15 cellular contexts compared by ENCODE assay signal in the genomic region with DNA sequence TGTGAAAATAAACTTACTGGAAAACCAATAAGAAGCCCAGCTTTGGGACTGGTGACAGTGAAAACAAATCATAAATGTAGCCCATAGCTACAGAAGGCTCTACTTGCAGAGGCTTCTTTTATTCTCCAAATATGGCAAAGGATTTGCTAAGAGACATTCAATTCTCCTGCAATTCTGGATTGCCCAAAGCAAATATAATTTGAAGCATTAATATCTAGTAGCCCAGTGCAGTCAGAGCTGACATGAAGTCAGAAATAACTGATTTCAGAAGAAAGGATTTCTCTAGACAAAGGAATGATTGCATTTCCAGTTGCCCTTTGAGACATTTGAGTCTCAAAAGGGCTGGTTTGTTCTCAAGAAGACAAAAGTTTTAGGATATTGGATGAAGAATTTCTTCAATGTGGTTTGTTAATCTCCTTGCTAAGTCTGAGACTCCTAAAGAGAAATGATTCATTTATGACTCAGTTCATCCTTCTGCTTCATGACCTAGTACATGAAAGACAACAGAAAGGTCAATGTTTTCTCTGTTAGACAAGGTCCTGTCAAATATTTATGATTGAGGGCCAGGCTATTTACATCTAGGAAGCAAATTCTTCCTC. TPM values are rescaled to one million over a fixed set of nuclear protein-coding genes. Genes with fewer than 3 reads are reported as not detected.
DNase-seq lines count a peak whose midpoint lies in the region; ATAC-seq and TF ChIP-seq lines count a peak whose summit lies in the region.
"Had no signal": no experiment of that assay in that cellular context is flagged by ENCODE, and none has a peak within 500 bp of the region (broad histone marks: within the 10 kb centered on the region; RNA-seq: fewer than 3 reads in every experiment).

No MANE protein-coding gene starts in this region.

- H3K9me3 Mint-ChIP-seq in activated naive CD4-positive, alpha-beta T cell treated with anti-CD3 and anti-CD28 coated beads, Interleukin-2, amount 50 U/mL, for 72 hours: peaks cover 8 to 10% of the 10 kb centered on the region in 2 donors

- TF ChIP-seq POLR2A in body of pancreas (IDR thresholded peaks at IDR 0.05): no peak

- DNase-seq in activated naive CD4-positive, alpha-beta T cell treated with anti-CD3 and anti-CD28 coated beads, Interleukin-2, amount 50 U/mL, for 72 hours (ENCODE audit: low spot score in 2 of 2): no peak
- no peak for DNase-seq in activated naive CD4-positive, alpha-beta T cell (lab: John Stamatoyannopoulos, UW)
- DNase-seq in body of pancreas (no peak), kidney glomerular epithelial cell (lab: John Stamatoyannopoulos, UW) (peak; percentile 57), thoracic aorta (ENCODE audit: low spot score) (no peak), KG1 (lab: John Stamatoyannopoulos, UW) (no peak), NCI-H2081 treated with DMSO at 0.1 percent for 48 hours (lab: John Stamatoyannopoulos, UW) (no peak)
- DNase-seq in stimulated activated CD4-positive, alpha-beta T cell treated with anti-CD3 and anti-CD28 coated beads, Interleukin-2, amount 100 ng/mL, for 24 hours: no peak
- DNase-seq: activated T-cell treated with anti-CD3 and anti-CD28 coated beads, Interleukin-2, amount 50 U/mL, for 48 hours; effector CD4-positive, alpha-beta T cell; H9; islet precursor cell; posterior cingulate gyrus had no signal

- H3K36me3 ChIP-seq in body of pancreas (replicated peaks in 1 of 2; ENCODE audit: insufficient read depth in 1 of 2, low read depth in 2 of 2): no peaks in the 10 kb centered on the region
- H3K36me3 ChIP-seq in thoracic aorta: no peaks in the 10 kb centered on the region

- no peak overlapping the region for H3K27ac Mint-ChIP-seq in activated naive CD4-positive, alpha-beta T cell treated with anti-CD3 and anti-CD28 coated beads, Interleukin-2, amount 50 U/mL, for 72 hours
- H3K27ac Mint-ChIP-seq: B cell, H9 had no signal

- H3K4me1 ChIP-seq in body of pancreas: peaks cover 53% of the 10 kb centered on the region
- peaks cover 17 to 82% of the 10 kb centered on the region in 2 donors for H3K4me1 ChIP-seq in thoracic aorta (ENCODE audit: control insufficient read depth in 1 of 2, low read depth in 2 of 2)

- peak; percentile 71 to 82 for ATAC-seq in activated naive CD4-positive, alpha-beta T cell treated with anti-CD3 and anti-CD28 coated beads, Interleukin-2, amount 50 U/mL, for 72 hours
- ATAC-seq in body of pancreas: no peak
- peak; percentile 31 for ATAC-seq in thoracic aorta (ENCODE audit: insufficient number of reproducible peaks, low FRiP score, low read depth)

- H3K27me3 ChIP-seq in body of pancreas (no peaks in the 10 kb centered on the region), thoracic aorta (replicated peaks; ENCODE audit: insufficient read depth) (no peaks in the 10 kb centered on the region)

- no peak overlapping the region for H3K4me3 ChIP-seq in body of pancreas
- peak overlapping the region; percentile 6 for H3K4me3 ChIP-seq in thoracic aorta

- H3K9me3 ChIP-seq in body of pancreas (no peaks in the 10 kb centered on the region), thoracic aorta (no peaks in the 10 kb centered on the region)

- peak overlapping the region in 3 of 4 donors; percentile 25 to 71 (median 70) for H3K27ac ChIP-seq in body of pancreas
- peak overlapping the region; percentile 67 to 82 for H3K27ac ChIP-seq in thoracic aorta

- H3K36me3 Mint-ChIP-seq in activated naive CD4-positive, alpha-beta T cell treated with anti-CD3 and anti-CD28 coated beads, Interleukin-2, amount 50 U/mL, for 72 hours: peaks cover 0 to 11% of the 10 kb centered on the region in 2 donors

- TF ChIP-seq CTCF in body of pancreas (IDR thresholded peaks at IDR 0.05) (no peak), thoracic aorta (IDR thresholded peaks at IDR 0.05) (no peak)

- intact Hi-C loops in body of pancreas (cut with DNase I): no loop called here

RNA-seq across cellular contexts. Expression of gene PPP1R3C, which starts 27.8 kb away (rescaled TPM):
- under 1 TPM; 0.09 to 0.82 TPM for total RNA-seq in activated naive CD4-positive, alpha-beta T cell treated with anti-CD3 and anti-CD28 coated beads, Interleukin-2, amount 50 U/mL, for 72 hours
- total RNA-seq in body of pancreas: 10 to 100 TPM in 1 of 2 donors, 1 to 10 TPM in 1; 9.6 to 15.6 TPM
- total RNA-seq in thoracic aorta: 100 to 1,000 TPM in 1 of 2 donors, 10 to 100 TPM in 1; 89.1 to 241 TPM
- total RNA-seq: B cell; T-helper 2 cell treated with Interferon-gamma antibody and Interleukin-4, amounts not matched to agents 100 ng/mL and 5 ng/mL, for 36 hours had no signal

Comparison
In these comparisons a context has a peak if more than half of its experiments do, and no peak if none do; other contexts are left out.
1. RNA of gene PPP1R3C, which starts 27.8 kb away (total RNA-seq): 89.1 to 241 TPM in thoracic aorta and 9.6 to 15.6 TPM in body of pancreas; 0.09 to 0.82 TPM in activated naive CD4-positive, alpha-beta T cell treated with anti-CD3 and anti-CD28 coated beads, Interleukin-2, amount 50 U/mL, for 72 hours; every median in the first group is over 4 times any median in the second.